ENCODE assay signal across 18 cellular contexts in genomic region chr5:166068547-166069335, GRCh38.
DNase-seq lines count a peak whose midpoint lies in the region; ATAC-seq and TF ChIP-seq lines count a peak whose summit lies in the region.
"Had no signal": no experiment of that assay in that cellular context is flagged by ENCODE, and none has a peak within 500 bp of the region (broad histone marks: within the 10 kb centered on the region; RNA-seq: fewer than 3 reads in every experiment).

No MANE protein-coding gene starts in this region.

- no peak overlapping the region for H3K27ac ChIP-seq in SK-N-MC
- H3K27ac ChIP-seq in hepatocyte: no peak overlapping the region
- H3K27ac ChIP-seq in smooth muscle cell (ENCODE audit: low read depth): peak overlapping the region; percentile 85

- no peaks in the 10 kb centered on the region for H3K4me1 ChIP-seq in hepatocyte (ENCODE audit: insufficient read depth)
- H3K4me1 ChIP-seq in smooth muscle cell (ENCODE audit: low read depth): peaks cover 37% of the 10 kb centered on the region

- H3K9me3 ChIP-seq in SK-N-MC (ENCODE audit: low read depth, low read length) (no peaks in the 10 kb centered on the region), hepatocyte (ENCODE audit: low read depth) (no peaks in the 10 kb centered on the region), smooth muscle cell (replicated peaks; ENCODE audit: low read depth) (no peaks in the 10 kb centered on the region)

- no peaks in the 10 kb centered on the region for H3K27me3 ChIP-seq in hepatocyte
- H3K27me3 ChIP-seq in smooth muscle cell (ENCODE audit: low read depth): no peaks in the 10 kb centered on the region

- H3K9ac ChIP-seq in SK-N-MC (ENCODE audit: insufficient read length): no peak overlapping the region
- H3K9ac ChIP-seq in smooth muscle cell (ENCODE audit: low read depth): peak overlapping the region; percentile 52

- H3K4me3 ChIP-seq in SK-N-MC (no peak overlapping the region), hepatocyte (no peak overlapping the region), smooth muscle cell (no peak overlapping the region)

- 84% methylated on average over 9 of the region's 9 CpGs for WGBS in hepatocyte (ENCODE audit: low lambda C conversion rate, missing lambda C conversion rate)
- WGBS in smooth muscle cell (ENCODE audit: low lambda C conversion rate): 66% methylated on average over 9 of the region's 9 CpGs

- H3K36me3 ChIP-seq in SK-N-MC (ENCODE audit: insufficient read depth, low read length) (no peaks in the 10 kb centered on the region), hepatocyte (replicated peaks; ENCODE audit: insufficient read depth, low read depth) (no peaks in the 10 kb centered on the region), smooth muscle cell (ENCODE audit: low read depth) (no peaks in the 10 kb centered on the region)

- ATAC-seq in GM18868 (IDR thresholded peaks at IDR 0.05; ENCODE audit: unreplicated experiment): no peak

- H4K20me1 ChIP-seq in hepatocyte (ENCODE audit: insufficient read depth, poor library complexity, severe bottlenecking): no peaks in the 10 kb centered on the region
- H4K20me1 ChIP-seq in smooth muscle cell (ENCODE audit: low read depth): no peaks in the 10 kb centered on the region

- peaks cover 5% of the 10 kb centered on the region for H3F3A ChIP-seq in smooth muscle cell (ENCODE audit: low read depth)

- H3K79me2 ChIP-seq in hepatocyte: no peaks in the 10 kb centered on the region
- H3K79me2 ChIP-seq in smooth muscle cell (ENCODE audit: low read depth): no peaks in the 10 kb centered on the region

- peak; percentile 59 for DNase-seq in H4 (ENCODE audit: low spot score)
- DNase-seq in SK-N-MC (ENCODE audit: low read depth, low spot score): peak; percentile 10
- DNase-seq in hepatocyte (ENCODE audit: low spot score): peak; percentile 8
- DNase-seq in smooth muscle cell (lab: John Stamatoyannopoulos, UW; ENCODE audit: unreplicated experiment): no peak
- DNase-seq in OCI-M1 (lab: John Stamatoyannopoulos, UW): no peak
- DNase-seq in DMS153 (lab: John Stamatoyannopoulos, UW): no peak
- DNase-seq: ACHN; C1 segment of cervical spinal cord; CD8-positive, alpha-beta memory T cell; DMS79 treated with DMSO at 0.1 percent for 48 hours; H9; NCI-H1105 treated with DMSO at 0.1 percent for 48 hours; NCI-H1694; NCI-H2107; NCI-H510A treated with DMSO at 0.1 percent for 48 hours; NCI-H774; RPMI8226 had no signal

- TF ChIP-seq CTCF in hepatocyte (IDR thresholded peaks at IDR 0.05; ENCODE audit: poor library complexity): no peak
- no peak for TF ChIP-seq CTCF in smooth muscle cell (IDR thresholded peaks at IDR 0.05; ENCODE audit: borderline replicate concordance, insufficient read depth, poor library complexity, severe bottlenecking)

- H3K4me2 ChIP-seq in hepatocyte: no peak overlapping the region
- H3K4me2 ChIP-seq in smooth muscle cell: peak overlapping the region; percentile 60

- no peak overlapping the region for H2AFZ ChIP-seq in hepatocyte
- H2AFZ ChIP-seq in smooth muscle cell (ENCODE audit: low read depth): no peak overlapping the region

- no peaks in the 10 kb centered on the region for H3K9me2 ChIP-seq in hepatocyte (replicated peaks; ENCODE audit: insufficient read depth)

Comparison
In these comparisons a context has a peak if more than half of its experiments do, and no peak if none do; other contexts are left out.
1. DNase-seq: peak in H4 (single experiment), SK-N-MC (single experiment) and hepatocyte (single experiment); none in smooth muscle cell (single experiment), OCI-M1 (single experiment) and DMS153 (single experiment).